Comparison of ENCODE assay signal across 8 cellular contexts in genomic region chr14:54487771-54488170, GRCh38. TPM values are rescaled to one million over a fixed set of nuclear protein-coding genes. Genes with fewer than 3 reads are reported as not detected.
DNase-seq lines count a peak whose midpoint lies in the region; ATAC-seq and TF ChIP-seq lines count a peak whose summit lies in the region.

No MANE protein-coding gene starts in this region.

- peak overlapping the region; percentile 86 for H3K4me3 ChIP-seq in Caco-2 (ENCODE audit: low read depth, low read length)
- H3K4me3 ChIP-seq in Jurkat, Clone E6-1 (ENCODE audit: low read length): peak overlapping the region; percentile 89
- H3K4me3 ChIP-seq in iPS-20b (ENCODE audit: low read length): peak overlapping the region; percentile 85

- peaks cover 25% of the 10 kb centered on the region for H3K4me1 Mint-ChIP-seq in Caco-2 (ENCODE audit: low read depth, unreplicated experiment)
- peaks cover 57% of the 10 kb centered on the region for H3K4me1 Mint-ChIP-seq in stimulated activated effector memory CD8-positive, alpha-beta T cell treated with anti-CD3 and anti-CD28 coated beads, Interleukin-12 subunit alpha, Interleukin-12 subunit beta, amount 100 ng/mL, for 72 hours

- TSS peak; percentile 40 for BruUV-seq in Caco-2 (replicated peaks; lab: Mats Ljungman, UMichigan)

- CTCF ChIA-PET in Caco-2 (lab: Charles Lee): interaction anchor here (1.0 to 1.7 kb wide), 6 partner anchors 22 to 120 kb away, joined by 3 to 7 read pairs (median 4); partner anchors contain the start of genes CDKN3 and CGRRF1

- peak overlapping the region; percentile 95 for H3K9ac ChIP-seq in iPS-20b (ENCODE audit: low read depth, low read length)

- peaks cover 34% of the 10 kb centered on the region for H3K4me1 ChIP-seq in Caco-2
- H3K4me1 ChIP-seq in iPS-20b (ENCODE audit: insufficient read depth, low read length): peaks cover 8% of the 10 kb centered on the region

- H3K36me3 Mint-ChIP-seq in Caco-2 (ENCODE audit: insufficient read depth, unreplicated experiment): peaks cover 17% of the 10 kb centered on the region
- H3K36me3 Mint-ChIP-seq in stimulated activated effector memory CD8-positive, alpha-beta T cell treated with anti-CD3 and anti-CD28 coated beads, Interleukin-12 subunit alpha, Interleukin-12 subunit beta, amount 100 ng/mL, for 72 hours: peaks cover 34% of the 10 kb centered on the region

- no peak for DNase-seq in Caco-2
- DNase-seq in Jurkat, Clone E6-1 (ENCODE audit: low read depth, low spot score): no peak
- DNase-seq in stimulated activated effector memory CD8-positive, alpha-beta T cell treated with anti-CD3 and anti-CD28 coated beads, Interleukin-12 subunit alpha, Interleukin-12 subunit beta, amount 100 ng/mL, for 72 hours (ENCODE audit: low spot score in 2 of 2): no peak
- no peak for DNase-seq in activated CD8-positive, alpha-beta memory T cell treated with anti-CD3 and anti-CD28 coated beads for 24 hours

- intact Hi-C loops in Caco-2 (cut with micrococcal nuclease; ENCODE audit: unreplicated experiment): loop anchor here (1.0 to 2.0 kb wide), 3 partner anchors 21 to 120 kb away; partner anchors contain the start of genes CGRRF1 and CNIH1

- ATAC-seq in stimulated activated effector memory CD8-positive, alpha-beta T cell treated with anti-CD3 and anti-CD28 coated beads, Interleukin-12 subunit alpha, Interleukin-12 subunit beta, amount 100 ng/mL, for 72 hours: no peak
- no peak for ATAC-seq in HG02678 (IDR thresholded peaks at IDR 0.05; ENCODE audit: unreplicated experiment)
- ATAC-seq in HG03469 (IDR thresholded peaks at IDR 0.05; ENCODE audit: unreplicated experiment): no peak

- H3K36me3 ChIP-seq in Caco-2 (ENCODE audit: control insufficient read depth, insufficient read depth, low read length) (no peaks in the 10 kb centered on the region), iPS-20b (ENCODE audit: insufficient read depth, low read depth, low read length) (peaks cover 11% of the 10 kb centered on the region)

- H3K27ac ChIP-seq in angular gyrus (ENCODE audit: low read depth, low read length) (peak overlapping the region; percentile 84), iPS-20b (ENCODE audit: low read length) (peak overlapping the region; percentile 73)

- H3K27me3 ChIP-seq in Caco-2 (replicated peaks; ENCODE audit: control insufficient read depth, insufficient read depth, low read length) (no peaks in the 10 kb centered on the region), iPS-20b (ENCODE audit: insufficient read depth, low read length) (no peaks in the 10 kb centered on the region)

- no peak for TF ChIP-seq CTCF in Caco-2 (IDR thresholded peaks at IDR 0.05; ENCODE audit: insufficient read depth in 1 of 2, low read depth in 1 of 2, low read length in 1 of 2, severe bottlenecking in 1 of 2, unreplicated experiment in 1 of 2)

- POLR2A ChIA-PET in Caco-2 (lab: Charles Lee): interaction anchor here (0.8 to 1.8 kb wide), 5 partner anchors 14 to 121 kb away, joined by 3 to 10 read pairs (median 5); partner anchors contain the start of genes CDKN3 and CGRRF1

- H3K9me3 Mint-ChIP-seq in Caco-2 (ENCODE audit: unreplicated experiment): no peaks in the 10 kb centered on the region
- H3K9me3 Mint-ChIP-seq in stimulated activated effector memory CD8-positive, alpha-beta T cell treated with anti-CD3 and anti-CD28 coated beads, Interleukin-12 subunit alpha, Interleukin-12 subunit beta, amount 100 ng/mL, for 72 hours: no peaks in the 10 kb centered on the region

- H3K9me3 ChIP-seq in Caco-2 (no peaks in the 10 kb centered on the region), iPS-20b (ENCODE audit: insufficient read depth, low read depth, low read length) (no peaks in the 10 kb centered on the region)

- peak overlapping the region; percentile 74 for H3K4me3 Mint-ChIP-seq in Caco-2 (ENCODE audit: unreplicated experiment)
- peak overlapping the region; percentile 84 for H3K4me3 Mint-ChIP-seq in stimulated activated effector memory CD8-positive, alpha-beta T cell treated with anti-CD3 and anti-CD28 coated beads, Interleukin-12 subunit alpha, Interleukin-12 subunit beta, amount 100 ng/mL, for 72 hours

- no peaks in the 10 kb centered on the region for H3K27me3 Mint-ChIP-seq in Caco-2 (ENCODE audit: insufficient read depth, unreplicated experiment)

- H3K27ac Mint-ChIP-seq in Caco-2 (ENCODE audit: unreplicated experiment): peak overlapping the region; percentile 78
- peak overlapping the region; percentile 97 for H3K27ac Mint-ChIP-seq in stimulated activated effector memory CD8-positive, alpha-beta T cell treated with anti-CD3 and anti-CD28 coated beads, Interleukin-12 subunit alpha, Interleukin-12 subunit beta, amount 100 ng/mL, for 72 hours

RNA-seq across cellular contexts. Expression of gene GMFB, which starts 1.0 kb away (rescaled TPM):
- 65.5 and 67.4 TPM in 2 replicates for total RNA-seq in Caco-2 (2022)
- polyA plus RNA-seq in Jurkat, Clone E6-1 (2012; ENCODE audit: insufficient read depth, insufficient read length): 28.0 TPM

RNA-seq across cellular contexts. Expression of gene CGRRF1, which starts 21.9 kb away (rescaled TPM):
- 12.0 and 12.3 TPM in 2 replicates for total RNA-seq in Caco-2 (2022)
- 18.8 TPM for polyA plus RNA-seq in Jurkat, Clone E6-1 (2012; ENCODE audit: insufficient read depth, insufficient read length)

RNA-seq across cellular contexts. Expression of gene CNIH1, which starts 46.6 kb away (rescaled TPM):
- total RNA-seq in Caco-2 (2022): 159 and 164 TPM in 2 replicates
- 156 TPM for polyA plus RNA-seq in Jurkat, Clone E6-1 (2012; ENCODE audit: insufficient read depth, insufficient read length)
